13 cellular contexts compared by ENCODE assay signal in genomic region chr15:31309893-31310606, GRCh38.
"Had no signal": no experiment of that assay in that cellular context is flagged by ENCODE, and none has a peak within 500 bp of the region (broad histone marks: within the 10 kb centered on the region; RNA-seq: fewer than 3 reads in every experiment).

No MANE protein-coding gene starts in this region.

- H3K9me3 Mint-ChIP-seq: memory B cell; stimulated activated memory B cell treated with anti-CD40 and anti-IgM and Interleukin-4, amounts not matched to agents 10 μg/mL and 1 μg/mL and 100 μg/mL, for 72 hours had no signal

- H3K27ac Mint-ChIP-seq: activated T-helper 2 cell treated with anti-CD3 and anti-CD28 coated beads, Interferon-gamma antibody, Interleukin-2, Interleukin-4, amounts not matched to agents 10 μg/mL and 5 μg/mL and 100 μg/mL, durations not matched to agents 14 hours and 24 hours and 36 hours; memory B cell; stimulated activated memory B cell treated with anti-CD40 and anti-IgM and Interleukin-4, amounts not matched to agents 10 μg/mL and 1 μg/mL and 100 μg/mL, for 72 hours had no signal

- H3K4me1 ChIP-seq: body of pancreas, transverse colon had no signal

- H3K4me3 ChIP-seq: body of pancreas, right atrium auricular region, transverse colon had no signal

- H3K36me3 Mint-ChIP-seq: activated naive CD4-positive, alpha-beta T cell treated with anti-CD3 and anti-CD28 coated beads, Interleukin-2, amount 50 U/mL, for 72 hours; memory B cell; stimulated activated memory B cell treated with anti-CD40 and anti-IgM and Interleukin-4, amounts not matched to agents 10 μg/mL and 1 μg/mL and 100 μg/mL, for 72 hours had no signal

- H3K27me3 ChIP-seq: body of pancreas, right atrium auricular region had no signal

- H3K4me3 Mint-ChIP-seq: memory B cell; stimulated activated memory B cell treated with anti-CD40 and anti-IgM and Interleukin-4, amounts not matched to agents 10 μg/mL and 1 μg/mL and 100 μg/mL, for 72 hours had no signal

- H3K27ac ChIP-seq: body of pancreas, right atrium auricular region, transverse colon had no signal

- H3K27me3 Mint-ChIP-seq: stimulated activated memory B cell treated with anti-CD40 and anti-IgM and Interleukin-4, amounts not matched to agents 10 μg/mL and 1 μg/mL and 100 μg/mL, for 72 hours had no signal

- H3K36me3 ChIP-seq: right atrium auricular region, transverse colon had no signal

- ATAC-seq: activated CD4-positive, CD25-positive, alpha-beta regulatory T cell treated with anti-CD3 and anti-CD28 coated beads, Interleukin-2, amount 50 U/mL, for 24 hours; activated naive CD4-positive, alpha-beta T cell treated with anti-CD3 and anti-CD28 coated beads, Interleukin-2, amount 50 U/mL, for 72 hours; body of pancreas; left colon; stimulated activated memory B cell treated with anti-CD40 and anti-IgM and Interleukin-4, amounts not matched to agents 10 μg/mL and 1 μg/mL and 100 μg/mL, for 72 hours had no signal

- DNase-seq: activated CD4-positive, alpha-beta T cell treated with anti-CD3 and anti-CD28 coated beads, Interleukin-2, amount 50 U/mL, for 48 hours; activated CD8-positive, alpha-beta memory T cell treated with anti-CD3 and anti-CD28 coated beads, Interleukin-2, amount 50 U/mL, for 48 hours; amniotic stem cell; body of pancreas; left colon; small intestine; transverse colon had no signal
